In genomic region chr7:66629222-66629658, GRCh38 we compare ENCODE assay signal across 8 cellular contexts. TPM values are rescaled to one million over a fixed set of nuclear protein-coding genes. Genes with fewer than 3 reads are reported as not detected.
DNase-seq lines count a peak whose midpoint lies in the region; ATAC-seq and TF ChIP-seq lines count a peak whose summit lies in the region.

No MANE protein-coding gene starts in this region.

- H3K18ac ChIP-seq in neuronal stem cell (ENCODE audit: low read length): peak overlapping the region; percentile 99

- 0 out of 2 replicates have a peak, but pooled peaks cover 9% of the 10 kb centered on the region for H3K4me1 ChIP-seq in SJSA1 (replicated peaks)
- peaks cover 0 to 4% of the 10 kb centered on the region in 2 donors for H3K4me1 ChIP-seq in neuronal stem cell (ENCODE audit: control insufficient read depth in 2 of 2, insufficient read depth in 1 of 2, low read depth in 1 of 2, low read length in 2 of 2)

- H2AFZ ChIP-seq in neuronal stem cell (ENCODE audit: low read length): peak overlapping the region; percentile 99

- no peaks in the 10 kb centered on the region for H3K27me3 ChIP-seq in SJSA1 (replicated peaks)
- H3K27me3 ChIP-seq in neuronal stem cell (ENCODE audit: control insufficient read depth in 3 of 3, insufficient read depth in 3 of 3, low read depth in 1 of 3, low read length in 3 of 3): no peaks in the 10 kb centered on the region

- H3K4me3 Mint-ChIP-seq in T-helper 2 cell treated with Interferon-gamma antibody and Interleukin-4, amounts not matched to agents 5 μg/mL and 100 μg/mL, for 36 hours: peak overlapping the region; percentile 78

- H2BK120ac ChIP-seq in neuronal stem cell (ENCODE audit: low read depth, low read length): no peak overlapping the region

- H3K27ac Mint-ChIP-seq in T-helper 2 cell treated with Interferon-gamma antibody and Interleukin-4, amounts not matched to agents 5 μg/mL and 100 μg/mL, for 36 hours: peak overlapping the region; percentile 77

- H2AK5ac ChIP-seq in neuronal stem cell (ENCODE audit: low read depth, low read length): peak overlapping the region; percentile 80

- no CpG with 5 or more reads among the region's 30 CpGs for WGBS in neuronal stem cell (ENCODE audit: extremely low coverage in 2 of 2, insufficient read length in 2 of 2, insufficient replicate concordance in 1 of 2), 2 donors

- H3K9me3 ChIP-seq in SJSA1 (replicated peaks) (no peaks in the 10 kb centered on the region), neuronal stem cell (replicated peaks in 1 of 2; ENCODE audit: control insufficient read depth in 2 of 2, insufficient read depth in 1 of 2, low read depth in 1 of 2, low read length in 2 of 2) (no peaks in the 10 kb centered on the region)

- H3K27ac ChIP-seq in SJSA1 (peak overlapping the region; percentile 83), neuronal stem cell (replicated peaks; ENCODE audit: low read length) (peak overlapping the region; percentile 92)

- H2BK12ac ChIP-seq in neuronal stem cell (ENCODE audit: low read length): no peak overlapping the region

- H2BK15ac ChIP-seq in neuronal stem cell (ENCODE audit: low read length): no peak overlapping the region

- peak overlapping the region; percentile 97 for H3K9ac ChIP-seq in neuronal stem cell (ENCODE audit: low read depth, low read length, poor library complexity)

- peak overlapping the region; percentile 96 for H2BK5ac ChIP-seq in neuronal stem cell (ENCODE audit: low read length)

- H3K36me3 ChIP-seq in SJSA1: 0 out of 2 replicates have a peak, but pooled peaks cover 3% of the 10 kb centered on the region
- peaks cover 2 to 14% of the 10 kb centered on the region in 2 donors for H3K36me3 ChIP-seq in neuronal stem cell (replicated peaks in 1 of 2; ENCODE audit: control insufficient read depth in 2 of 2, insufficient read depth in 2 of 2, low read length in 2 of 2)

- H3K23ac ChIP-seq in neuronal stem cell (ENCODE audit: low read depth, low read length, poor library complexity): peak overlapping the region; percentile 94

- peaks cover 3% of the 10 kb centered on the region for H3K79me1 ChIP-seq in neuronal stem cell (ENCODE audit: low read depth, low read length)

- no peaks in the 10 kb centered on the region for H3K27me3 Mint-ChIP-seq in T-helper 2 cell treated with Interferon-gamma antibody and Interleukin-4, amounts not matched to agents 5 μg/mL and 100 μg/mL, for 36 hours (ENCODE audit: low read depth)

- DNase-seq in T-helper 2 cell treated with Interferon-gamma antibody and Interleukin-4, amounts not matched to agents 5 μg/mL and 100 μg/mL, for 36 hours (ENCODE audit: low spot score): no peak
- no peak for DNase-seq in T-helper 2 cell
- no peak for DNase-seq in SJSA1 (ENCODE audit: low read depth in 1 of 2, low spot score in 2 of 2)
- peak; percentile 35 for DNase-seq in neuronal stem cell (ENCODE audit: low spot score)
- DNase-seq in SW480 (ENCODE audit: low spot score): no peak
- no peak for DNase-seq in hippocampal formation (lab: John Stamatoyannopoulos, UW)
- DNase-seq in erythroblast (lab: John Stamatoyannopoulos, UW): no peak

- no peak for TF ChIP-seq POLR2A in erythroblast (IDR thresholded peaks at IDR 0.05; ENCODE audit: low read length)

- H4K8ac ChIP-seq in neuronal stem cell (ENCODE audit: low read depth, low read length): no peak overlapping the region

- peaks cover 37% of the 10 kb centered on the region for H3K4me1 Mint-ChIP-seq in T-helper 2 cell treated with Interferon-gamma antibody and Interleukin-4, amounts not matched to agents 5 μg/mL and 100 μg/mL, for 36 hours (ENCODE audit: low read depth)

- H3K36me3 Mint-ChIP-seq in T-helper 2 cell treated with Interferon-gamma antibody and Interleukin-4, amounts not matched to agents 5 μg/mL and 100 μg/mL, for 36 hours (ENCODE audit: low read depth): peaks cover 35% of the 10 kb centered on the region

- peak overlapping the region; percentile 97 for H3K14ac ChIP-seq in neuronal stem cell (ENCODE audit: low read length)

- no peak overlapping the region for H3K4ac ChIP-seq in neuronal stem cell (ENCODE audit: low read length)

- peak overlapping the region; percentile 68 for H3K4me2 ChIP-seq in neuronal stem cell (ENCODE audit: insufficient read depth, low read length, poor library complexity, severe bottlenecking)

- no peaks in the 10 kb centered on the region for H3K9me3 Mint-ChIP-seq in T-helper 2 cell treated with Interferon-gamma antibody and Interleukin-4, amounts not matched to agents 5 μg/mL and 100 μg/mL, for 36 hours

- peak; percentile 2 for ATAC-seq in esophagus mucosa

- peak overlapping the region; percentile 60 for H4K91ac ChIP-seq in neuronal stem cell (ENCODE audit: low read depth, low read length, poor library complexity)

- H3K4me3 ChIP-seq in SJSA1 (peak overlapping the region; percentile 72), neuronal stem cell (ENCODE audit: low read length in 2 of 2) (peak overlapping the region; percentile 71 to 93)

RNA-seq across cellular contexts. Expression of gene KCTD7, which starts 0.6 kb away (rescaled TPM):
- 6.0 and 12.3 TPM in 2 replicates for total RNA-seq in SJSA1 (2014; rRNA removed; shearing (Covaris generic))
- 2.1 TPM for total RNA-seq in esophagus mucosa
- polyA plus RNA-seq in neuronal stem cell (2013, experiment 1 of 2): 5.6 TPM
- 5.8 TPM for polyA plus RNA-seq in neuronal stem cell (2013, experiment 2 of 2)
